In the genomic region with DNA sequence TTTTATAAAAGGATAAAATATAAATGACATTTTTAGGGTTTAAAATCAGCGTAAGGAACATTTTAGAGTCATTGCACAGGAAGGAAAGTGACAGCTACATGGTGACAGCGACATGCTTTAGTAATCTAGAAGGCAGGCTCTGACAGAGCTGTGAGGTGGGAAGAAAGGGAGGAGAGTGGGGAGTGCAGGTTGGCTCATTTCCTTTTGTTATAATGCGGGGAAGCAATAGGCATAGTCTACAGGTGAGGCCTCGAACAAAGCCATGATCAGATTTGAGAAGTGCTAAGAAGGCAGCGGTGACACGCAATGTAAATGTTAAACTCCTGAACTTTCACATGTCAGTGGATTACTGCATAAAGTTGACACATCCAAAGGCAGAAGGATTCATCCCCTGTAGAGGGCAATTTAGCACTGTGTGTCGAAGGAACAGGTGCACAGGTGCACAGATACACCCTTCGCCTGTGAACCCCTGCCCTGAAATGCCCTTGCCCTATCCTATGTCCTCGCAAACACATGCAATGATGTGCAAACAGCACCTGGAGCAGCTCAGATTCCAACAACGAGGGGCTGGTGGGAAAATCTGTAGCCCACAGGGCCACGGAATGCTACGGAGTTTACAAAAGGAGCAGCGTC, we compare ENCODE assay signal across 21 cellular contexts. TPM values are rescaled to one million over a fixed set of nuclear protein-coding genes. Genes with fewer than 3 reads are reported as not detected.
A peak's percentile ranks its signal among the peaks of the same experiment; 100 is the strongest.
DNase-seq lines count a peak whose midpoint lies in the region; ATAC-seq and TF ChIP-seq lines count a peak whose summit lies in the region.
"Had no signal": no experiment of that assay in that cellular context is flagged by ENCODE, and none has a peak within 500 bp of the region (broad histone marks: within the 10 kb centered on the region; RNA-seq: fewer than 3 reads in every experiment).

No MANE protein-coding gene starts in this region.

- no peaks in the 10 kb centered on the region for H3K4me1 ChIP-seq in H9 (ENCODE audit: insufficient read depth, low read length)
- H3K4me1 ChIP-seq in osteoblast (ENCODE audit: insufficient read depth, low read length) = no peaks in the 10 kb centered on the region
- H3K4me1 ChIP-seq in CD8-positive, alpha-beta memory T cell (ENCODE audit: insufficient read depth, low read length) = no peaks in the 10 kb centered on the region
- H3K4me1 ChIP-seq: Caco-2 had no signal

- no peaks in the 10 kb centered on the region for H3K27me3 ChIP-seq in H9 (ENCODE audit: insufficient read depth, low read length)
- no peaks in the 10 kb centered on the region for H3K27me3 ChIP-seq in osteoblast (ENCODE audit: insufficient read depth, low read length)
- no peaks in the 10 kb centered on the region for H3K27me3 ChIP-seq in CD8-positive, alpha-beta memory T cell (ENCODE audit: insufficient read depth, low read length, poor library complexity, severe bottlenecking)

- H2AK5ac ChIP-seq in H9 (ENCODE audit: insufficient read length, low read length) = no peak overlapping the region

- POLR2A ChIA-PET in CD8-positive, alpha-beta memory T cell (lab: Charles Lee) = no interaction called here

- H3K27ac ChIP-seq in H9 (ENCODE audit: insufficient read length, low read depth, low read length) (no peak overlapping the region), osteoblast (ENCODE audit: low read depth, low read length) (no peak overlapping the region)
- no peak overlapping the region for H3K27ac ChIP-seq in CD8-positive, alpha-beta memory T cell (ENCODE audit: low read depth, low read length)

- H2AFZ ChIP-seq in H9 (ENCODE audit: low read length) (no peak overlapping the region), osteoblast (ENCODE audit: low read length) (no peak overlapping the region)

- H3K79me2 ChIP-seq in H9 (ENCODE audit: insufficient read depth, low read length) = no peaks in the 10 kb centered on the region
- no peaks in the 10 kb centered on the region for H3K79me2 ChIP-seq in osteoblast (ENCODE audit: insufficient read depth, low read length)

- no peaks in the 10 kb centered on the region for H3K79me1 ChIP-seq in H9 (ENCODE audit: insufficient read depth, low read depth, low read length, poor library complexity, severe bottlenecking)

- H3K4me1 Mint-ChIP-seq in H9 = no peaks in the 10 kb centered on the region
- no peaks in the 10 kb centered on the region for H3K4me1 Mint-ChIP-seq in CD8-positive, alpha-beta memory T cell
- H3K4me1 Mint-ChIP-seq: CD4-positive, CD25-positive, alpha-beta regulatory T cell had no signal

- no peak overlapping the region for H4K91ac ChIP-seq in H9 (ENCODE audit: insufficient read length, low read depth, low read length)

- no peak overlapping the region for H3T11ph ChIP-seq in H9 (ENCODE audit: low read length)

- no peak overlapping the region for H3K14ac ChIP-seq in H9 (ENCODE audit: insufficient read depth, low read length)

- H3K9me3 ChIP-seq in H9 (ENCODE audit: control insufficient read depth, low read depth, low read length) (no peaks in the 10 kb centered on the region), osteoblast (ENCODE audit: low read depth, low read length) (no peaks in the 10 kb centered on the region)
- no peaks in the 10 kb centered on the region for H3K9me3 ChIP-seq in CD8-positive, alpha-beta memory T cell (ENCODE audit: low read length)
- H3K9me3 ChIP-seq: Caco-2 had no signal

- no peak overlapping the region for H3K56ac ChIP-seq in H9 (ENCODE audit: insufficient read length, low read depth, low read length)

- no peak overlapping the region for H2BK15ac ChIP-seq in H9 (ENCODE audit: low read depth, low read length)

- no peaks in the 10 kb centered on the region for H3K36me3 Mint-ChIP-seq in H9 (ENCODE audit: insufficient read depth in 1 of 3, low read depth in 3 of 3)
- no peaks in the 10 kb centered on the region for H3K36me3 Mint-ChIP-seq in CD8-positive, alpha-beta memory T cell
- H3K36me3 Mint-ChIP-seq: CD4-positive, CD25-positive, alpha-beta regulatory T cell had no signal

- no peak for ATAC-seq in GM18909 (IDR thresholded peaks at IDR 0.05; ENCODE audit: poor library complexity, unreplicated experiment)
- ATAC-seq: Panc1, SK-N-SH treated with all-trans-retinoic acid at 6 μM for 48 hours had no signal

- H3K27ac Mint-ChIP-seq in H9 = no peak overlapping the region
- no peak overlapping the region for H3K27ac Mint-ChIP-seq in CD8-positive, alpha-beta memory T cell

- no peaks in the 10 kb centered on the region for H3K23me2 ChIP-seq in H9 (ENCODE audit: insufficient read length, low read depth, low read length, poor library complexity, severe bottlenecking)

- no peak overlapping the region for H3K4me3 Mint-ChIP-seq in H9
- H3K4me3 Mint-ChIP-seq in CD8-positive, alpha-beta memory T cell = no peak overlapping the region
- H3K4me3 Mint-ChIP-seq: CD4-positive, CD25-positive, alpha-beta regulatory T cell had no signal

- H3K9ac ChIP-seq in H9 (ENCODE audit: extremely low read depth, insufficient read length, low read length) = no peak overlapping the region

- no CpG with 5 or more reads among the region's 13 CpGs for WGBS in H9 (ENCODE audit: extremely low coverage, insufficient read length, low lambda C conversion rate)

- no peak overlapping the region for H3K4ac ChIP-seq in H9 (ENCODE audit: low read depth, low read length)

- H4K5ac ChIP-seq in H9 (ENCODE audit: insufficient read length, low read depth, low read length) = no peak overlapping the region

- H3K23ac ChIP-seq in H9 (ENCODE audit: insufficient read length, low read depth, low read length) = no peak overlapping the region

- no peaks in the 10 kb centered on the region for H3K27me3 Mint-ChIP-seq in H9 (ENCODE audit: low read depth)
- H3K27me3 Mint-ChIP-seq in CD8-positive, alpha-beta memory T cell = peaks cover 0 to 2% of the 10 kb centered on the region in 2 donors

- H4K20me1 ChIP-seq in H9 (ENCODE audit: control insufficient read depth, insufficient read depth, insufficient read length) (no peaks in the 10 kb centered on the region), osteoblast (ENCODE audit: insufficient read depth, low read length) (no peaks in the 10 kb centered on the region)

- H3K4me2 ChIP-seq in H9 (ENCODE audit: insufficient read depth, insufficient read length, low read length) = no peak overlapping the region
- H3K4me2 ChIP-seq in osteoblast (ENCODE audit: insufficient read depth, low read length) = no peak overlapping the region

- no peak overlapping the region for H4K8ac ChIP-seq in H9 (replicated peaks; ENCODE audit: insufficient read length, low read depth, low read length)

- no peak for TF ChIP-seq CTCF in H9 (conservative IDR thresholded peaks at IDR 0.05)
- TF ChIP-seq CTCF in osteoblast (IDR thresholded peaks at IDR 0.05; ENCODE audit: extremely low read depth, low read depth, low read length) = no peak

- H2BK5ac ChIP-seq in H9 (ENCODE audit: insufficient read length, low read length) = no peak overlapping the region

- CTCF ChIA-PET in CD8-positive, alpha-beta memory T cell (lab: Charles Lee) = no interaction called here

- no peaks in the 10 kb centered on the region for H3K36me3 ChIP-seq in osteoblast (ENCODE audit: insufficient read depth, low read length)
- no peaks in the 10 kb centered on the region for H3K36me3 ChIP-seq in CD8-positive, alpha-beta memory T cell (ENCODE audit: insufficient read depth, low read length)

- H3K18ac ChIP-seq in H9 (ENCODE audit: insufficient read length, low read depth, low read length) = no peak overlapping the region

- no peak overlapping the region for H3K4me3 ChIP-seq in osteoblast (ENCODE audit: insufficient read depth, low read length)
- no peak overlapping the region for H3K4me3 ChIP-seq in CD8-positive, alpha-beta memory T cell (ENCODE audit: low read length)

- H3K9me3 Mint-ChIP-seq in H9 = no peaks in the 10 kb centered on the region
- H3K9me3 Mint-ChIP-seq in CD8-positive, alpha-beta memory T cell = peaks cover 0 to 3% (median 0%) of the 10 kb centered on the region in 5 donors
- H3K9me3 Mint-ChIP-seq: CD4-positive, CD25-positive, alpha-beta regulatory T cell had no signal

- H2BK20ac ChIP-seq in H9 (ENCODE audit: low read depth, low read length, poor library complexity, severe bottlenecking) = no peak overlapping the region

- DNase-seq in H9 (peak; percentile 10), NCI-H146 treated with DMSO at 0.1 percent for 48 hours (lab: John Stamatoyannopoulos, UW; ENCODE audit: unreplicated experiment) (peak; percentile 26), islet precursor cell (peak; percentile 29), osteoblast (ENCODE audit: insufficient read length, low spot score, missing footprints) (peak; percentile 41), SW 1271 (lab: John Stamatoyannopoulos, UW) (no peak)
- DNase-seq in CD8-positive, alpha-beta memory T cell = no peak
- DNase-seq: CD4-positive, CD25-positive, alpha-beta regulatory T cell; GDM1; KG1; NCI-H1092; NCI-H1436; NCI-H2029 treated with DMSO at 0.1 percent for 48 hours; NCI-H2171 treated with DMSO at 0.1 percent for 48 hours; NCI-H446 treated with DMSO at 0.1 percent for 48 hours; NCI-H526 treated with DMSO at 0.1 percent for 48 hours; NK-92 treated with Interleukin-12 subunit alpha and Interleukin-12 subunit beta, amount 100 ng/mL, for 24 hours had no signal

- no peak overlapping the region for H2BK120ac ChIP-seq in H9 (ENCODE audit: low read depth, low read length, poor library complexity, severe bottlenecking)

- no peak overlapping the region for H2BK12ac ChIP-seq in H9 (ENCODE audit: insufficient read length, low read depth, low read length)

RNA-seq across cellular contexts. Expression of a gene that starts 32.4 kb away (rescaled TPM):
- total RNA-seq in H9 (2021) (1.8 and 2.1 TPM in 2 replicates), osteoblast (0.36 and 10.6 TPM in 2 replicates)
- not detected for total RNA-seq in CD8-positive, alpha-beta memory T cell
- polyA plus RNA-seq in CD8-positive, alpha-beta memory T cell = not detected
- total RNA-seq: CD4-positive, CD25-positive, alpha-beta regulatory T cell had no signal
- polyA plus RNA-seq: BJ; CD4-positive, CD25-positive, alpha-beta regulatory T cell had no signal

Comparison
In these comparisons a context has a peak if more than half of its experiments do, and no peak if none do; other contexts are left out.
1. DNase-seq: peak in H9 (single experiment), NCI-H146 treated with DMSO at 0.1 percent for 48 hours (single experiment), islet precursor cell (single experiment) and osteoblast (single experiment); none in SW 1271 (0 of 2) and CD8-positive, alpha-beta memory T cell (0 of 5).